ENCODE assay signal across 7 cellular contexts in genomic region chr22:12541412-12542170, GRCh38.
A peak's percentile ranks its signal among the peaks of the same experiment; 100 is the strongest.
DNase-seq lines count a peak whose midpoint lies in the region; ATAC-seq and TF ChIP-seq lines count a peak whose summit lies in the region.
"Not testable (repeated sequence)": the region's sequence is repeated elsewhere in the genome, so short reads cannot be mapped to it uniquely, and the experiment has no call there.

No MANE protein-coding gene starts in this region.

- not testable (repeated sequence) for H3K4me3 ChIP-seq in RWPE2 (ENCODE audit: severe bottlenecking); left lung

- not testable (repeated sequence) for H3K27me3 ChIP-seq in RWPE2 (ENCODE audit: insufficient read depth, poor library complexity, severe bottlenecking); left lung

- H3K36me3 Mint-ChIP-seq in chondrocyte (ENCODE audit: low read depth): not testable (repeated sequence)

- not testable (repeated sequence) for H3K4me1 ChIP-seq in RWPE2 (ENCODE audit: insufficient read depth, poor library complexity, severe bottlenecking); left lung

- not testable (repeated sequence) for H3K4me3 Mint-ChIP-seq in chondrocyte (ENCODE audit: unreplicated experiment)

- in situ Hi-C loops in Caki2 (cut with HindIII; ENCODE audit: low pct_unique_long_range_greater_than_20kb, low sequenced_read_pairs); KBM-7 (cut with MboI; ENCODE audit: low pct_unique_long_range_greater_than_20kb, low sequenced_read_pairs): not testable (repeated sequence)

- H3K9me3 Mint-ChIP-seq in chondrocyte (ENCODE audit: low read depth): not testable (repeated sequence)

- H3K27me3 Mint-ChIP-seq in chondrocyte (ENCODE audit: low read depth): not testable (repeated sequence)

- H3K36me3 ChIP-seq in RWPE2 (ENCODE audit: low read depth); left lung: not testable (repeated sequence)

- not testable (repeated sequence) for H3K9me3 ChIP-seq in RWPE2 (ENCODE audit: severe bottlenecking); left lung

- H3K27ac ChIP-seq in RWPE2 (ENCODE audit: poor library complexity, severe bottlenecking); left lung: not testable (repeated sequence)

- TF ChIP-seq CTCF in RWPE2 (IDR thresholded peaks at IDR 0.05; ENCODE audit: poor library complexity, severe bottlenecking); chondrocyte (IDR thresholded peaks at IDR 0.05); left lung (IDR thresholded peaks at IDR 0.05): not testable (repeated sequence)

- not testable (repeated sequence) for H3K4me1 Mint-ChIP-seq in chondrocyte (ENCODE audit: low read depth)

- intact Hi-C loops in left lung (cut with DNase I); posterior vena cava (cut with DNase I): not testable (repeated sequence)

- not testable (repeated sequence) for H3K27ac Mint-ChIP-seq in chondrocyte (ENCODE audit: unreplicated experiment)

- ATAC-seq in RWPE2 (ENCODE audit: low read depth); left lung: not testable (repeated sequence)

- peak; percentile 35 for DNase-seq in Caki2 (ENCODE audit: low read depth)
- peak; percentile 21 for DNase-seq in KBM-7
- peak; percentile 31 for DNase-seq in RWPE2 (ENCODE audit: low spot score)
- DNase-seq in chondrocyte (ENCODE audit: low spot score): peak; percentile 90
- peak; percentile 27 to 41 for DNase-seq in left lung
- DNase-seq in posterior vena cava (ENCODE audit: low spot score): peak; percentile 80
- DNase-seq in ureter (ENCODE audit: low spot score): peak; percentile 37

Comparison
In these comparisons a context has a peak if more than half of its experiments do, and no peak if none do; other contexts are left out.
1. DNase-seq: peak in every context shown above with its lines; median percentile 90 in chondrocyte; 80 in posterior vena cava; 37 in ureter; 35 in Caki2; 34 in left lung; 31 in RWPE2; 21 in KBM-7.